ENCODE assay signal across 34 cellular contexts in the genomic region with DNA sequence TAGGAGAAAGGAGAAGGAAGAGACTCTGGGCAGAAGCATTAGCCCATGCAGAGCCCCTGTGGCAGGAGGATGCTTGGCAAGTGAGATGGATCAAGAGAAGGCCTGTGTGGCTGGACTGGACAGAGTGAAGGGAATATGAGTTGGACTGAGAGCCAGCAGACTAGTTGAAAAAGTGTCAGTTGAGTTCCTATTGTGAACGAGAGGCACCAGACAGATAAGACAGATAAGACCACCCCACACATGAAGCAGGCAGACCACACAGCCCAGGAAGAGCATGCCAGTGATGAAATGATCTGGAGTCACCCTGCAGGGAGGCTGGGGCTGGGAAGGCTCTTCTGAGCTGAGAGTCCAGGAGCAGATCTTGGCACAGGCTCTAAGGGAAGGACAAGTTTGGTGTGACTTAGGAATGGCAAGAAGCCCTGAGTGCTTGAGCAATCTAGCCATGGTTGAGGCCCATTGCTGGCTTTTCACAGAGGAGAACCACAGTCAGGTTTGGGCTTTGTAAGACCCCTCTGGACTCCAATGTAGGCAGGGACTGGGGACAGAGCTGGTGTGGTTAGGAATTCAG. TPM values are rescaled to one million over a fixed set of nuclear protein-coding genes. Genes with fewer than 3 reads are reported as not detected.
"Had no signal": no experiment of that assay in that cellular context is flagged by ENCODE, and none has a peak within 500 bp of the region (broad histone marks: within the 10 kb centered on the region; RNA-seq: fewer than 3 reads in every experiment).

No MANE protein-coding gene starts in this region.

- H3K9me3 ChIP-seq: adrenal gland, body of pancreas, colonic mucosa, esophagus squamous epithelium, left ventricle myocardium inferior, psoas muscle, right atrium auricular region, upper lobe of left lung had no signal

- H3K9ac ChIP-seq: parathyroid adenoma had no signal

- H3K36me3 ChIP-seq: adrenal gland, cardiac muscle cell, colonic mucosa, esophagus squamous epithelium, left ventricle myocardium inferior, right atrium auricular region, upper lobe of left lung had no signal

- H3K4me2 ChIP-seq: hepatocyte, smooth muscle cell had no signal

- H3K79me2 ChIP-seq: hepatocyte, parathyroid adenoma had no signal

- H3K27me3 ChIP-seq: adrenal gland, body of pancreas, cardiac muscle cell, colonic mucosa, dorsolateral prefrontal cortex, right atrium auricular region, upper lobe of left lung had no signal

- H3K27ac ChIP-seq: adrenal gland, body of pancreas, cardiac muscle cell, colonic mucosa, dorsolateral prefrontal cortex, esophagus squamous epithelium, hepatocyte, left ventricle myocardium inferior, parathyroid adenoma, psoas muscle, right atrium auricular region, upper lobe of left lung had no signal

- H3K4me1 ChIP-seq: adrenal gland, body of pancreas, colonic mucosa, left ventricle myocardium inferior, parathyroid adenoma, psoas muscle, right atrium auricular region, upper lobe of left lung had no signal

- H3K4me3 ChIP-seq: adrenal gland, body of pancreas, cardiac muscle cell, colonic mucosa, dorsolateral prefrontal cortex, esophagus squamous epithelium, hepatocyte, left ventricle myocardium inferior, psoas muscle, right atrium auricular region, smooth muscle cell, upper lobe of left lung had no signal

- H2AFZ ChIP-seq: hepatocyte, parathyroid adenoma had no signal

- ATAC-seq: body of pancreas; effector memory CD8-positive, alpha-beta T cell; stimulated activated memory B cell treated with anti-CD40 and anti-IgM and Interleukin-4, amounts not matched to agents 10 μg/mL and 1 μg/mL and 100 μg/mL, for 72 hours had no signal

- DNase-seq: activated B cell treated with CpG ODN at 0.5 μM for 24 hours; activated CD4-positive, alpha-beta T cell treated with anti-CD3 and anti-CD28 coated beads, Interleukin-2, amount 50 U/mL, for 1 hour; activated effector memory CD4-positive, alpha-beta T cell treated with anti-CD3 and anti-CD28 coated beads, Interleukin-2, amount 50 U/mL, for 16 hours; activated naive CD4-positive, alpha-beta T cell treated with anti-CD3 and anti-CD28 coated beads for 36 hours; activated naive CD8-positive, alpha-beta T cell treated with anti-CD3 and anti-CD28 coated beads for 36 hours; activated T-cell treated with anti-CD3 and anti-CD28 coated beads, Interleukin-2, amount 50 U/mL, for 1 hour; adrenal gland; body of pancreas; cerebellar nuclear complex; colonic mucosa; dorsolateral prefrontal cortex; effector memory CD8-positive, alpha-beta T cell; esophagus squamous epithelium; islet precursor cell; left ventricle myocardium inferior; naive B cell; nephron progenitor cell; psoas muscle; stimulated activated CD4-positive, alpha-beta T cell treated with anti-CD3 and anti-CD28 coated beads, Interleukin-1b, Interleukin-23, amount 100 ng/mL, for 48 hours; stimulated activated CD4-positive, alpha-beta T cell treated with anti-CD3 and anti-CD28 coated beads, Interleukin-4, amount 100 ng/mL, for 4 hours; stimulated activated CD8-positive, alpha-beta memory T cell treated with anti-CD3 and anti-CD28 coated beads, Interleukin-4, amount 100 ng/mL, for 48 hours; stimulated activated naive CD8-positive, alpha-beta T cell treated with anti-CD3 and anti-CD28 coated beads, Interleukin-15, amount 100 ng/mL, for 72 hours; substantia nigra; T-helper 2 cell; upper lobe of left lung had no signal

RNA-seq across cellular contexts. Expression of a gene that starts 10.6 kb away (rescaled TPM):
- total RNA-seq: activated B cell treated with CpG ODN at 0.5 μM for 24 hours; activated naive CD4-positive, alpha-beta T cell treated with anti-CD3 and anti-CD28 coated beads for 36 hours; activated naive CD8-positive, alpha-beta T cell treated with anti-CD3 and anti-CD28 coated beads for 36 hours; activated T-helper 1 cell treated with anti-CD3 and anti-CD28 coated beads, Interleukin-12 subunit alpha, Interleukin-12 subunit beta, Interleukin-2, Interleukin-4 antibody, amounts not matched to agents 30 ng/mL and 10 ng/mL and 1 ng/mL, durations not matched to agents 14 hours and 24 hours and 36 hours; adrenal gland; left ventricle myocardium inferior; lung microvascular endothelial cell; right atrium auricular region; upper lobe of left lung had no signal
- polyA plus RNA-seq: adrenal gland, aorta had no signal
